ENCODE assay signal across 1 cellular context in genomic region chr7:113118074-113118959, GRCh38.
TF ChIP-seq lines count a peak whose summit lies in the region.

Gene SMIM30 (minus strand): TSS chr7:113118554. CDS start chr7:113117578, 976 bp downstream.

TF ChIP-seq in HepG2, 621 proteins besides CTCF, POLR2A, EP300 and RAD21 (continued from another document and continues in another):
- peak; percentile 16; the same call in 1 of the 2 replicates for TF ChIP-seq TBX2 (CRISPR knock-in tag; IDR thresholded peaks at IDR 0.05; ENCODE audit: borderline replicate concordance)
- peak; percentile 34; the same call in 1 of the 2 replicates for TF ChIP-seq MYPOP (CRISPR knock-in tag; IDR thresholded peaks at IDR 0.05)
- TF ChIP-seq ZNF749 (CRISPR knock-in tag; IDR thresholded peaks at IDR 0.05; ENCODE audit: borderline replicate concordance), result no peak
- no peak for TF ChIP-seq THAP7 (CRISPR knock-in tag; IDR thresholded peaks at IDR 0.05)
- no peak for TF ChIP-seq PHF20 (CRISPR knock-in tag; IDR thresholded peaks at IDR 0.05)
- no peak for TF ChIP-seq MLLT10 (CRISPR knock-in tag; IDR thresholded peaks at IDR 0.05)
- TF ChIP-seq HIVEP1 (CRISPR knock-in tag; IDR thresholded peaks at IDR 0.05), result 0 out of 2 replicates have a peak, but pooled peaks have one; percentile 29
- TF ChIP-seq MYC (CRISPR knock-in tag; IDR thresholded peaks at IDR 0.05; ENCODE audit: borderline replicate concordance), result peak; percentile 51; the same call in 1 of the 2 replicates
- TF ChIP-seq HNF1B (CRISPR knock-in tag; IDR thresholded peaks at IDR 0.05), result peak; percentile 35; the same call in 1 of the 2 replicates
- no peak for TF ChIP-seq SNAI1 (CRISPR knock-in tag; IDR thresholded peaks at IDR 0.05; ENCODE audit: borderline replicate concordance)
- no peak for TF ChIP-seq ZNF737 (CRISPR knock-in tag; IDR thresholded peaks at IDR 0.05; ENCODE audit: borderline replicate concordance)
- TF ChIP-seq ZNF121 (CRISPR knock-in tag; IDR thresholded peaks at IDR 0.05), result no peak
- no peak for TF ChIP-seq TMF1 (CRISPR knock-in tag; IDR thresholded peaks at IDR 0.05; ENCODE audit: low read depth)
- TF ChIP-seq UBTF (CRISPR knock-in tag; IDR thresholded peaks at IDR 0.05), result 0 out of 2 replicates have a peak, but pooled peaks have one; percentile 23
- no peak for TF ChIP-seq MAFF (IDR thresholded peaks at IDR 0.05; ENCODE audit: low read depth, low read length)
- TF ChIP-seq ZNF670 (CRISPR knock-in tag; IDR thresholded peaks at IDR 0.05; ENCODE audit: borderline replicate concordance), result no peak
- TF ChIP-seq FOXA1 (IDR thresholded peaks at IDR 0.05), result no peak
- no peak for TF ChIP-seq FOXA1 (CRISPR knock-in tag; IDR thresholded peaks at IDR 0.05)
- no peak for TF ChIP-seq RFX3 (CRISPR knock-in tag; IDR thresholded peaks at IDR 0.05)
- TF ChIP-seq ZNF639 (CRISPR knock-in tag; conservative IDR thresholded peaks at IDR 0.05), result no peak
- no peak for TF ChIP-seq MAFG (CRISPR knock-in tag; IDR thresholded peaks at IDR 0.05)
- TF ChIP-seq HNRNPLL (IDR thresholded peaks at IDR 0.05; ENCODE audit: low read depth, low read length, poor library complexity, severe bottlenecking), result no peak
- no peak for TF ChIP-seq ZNF253 (CRISPR knock-in tag; IDR thresholded peaks at IDR 0.05; ENCODE audit: borderline replicate concordance)
- no peak for TF ChIP-seq PHF21A (CRISPR knock-in tag; IDR thresholded peaks at IDR 0.05)
- TF ChIP-seq ZNF567 (CRISPR knock-in tag; IDR thresholded peaks at IDR 0.05; ENCODE audit: borderline replicate concordance), result no peak
- no peak for TF ChIP-seq SRF (IDR thresholded peaks at IDR 0.05; ENCODE audit: low read depth, low read length)
- TF ChIP-seq ZNF124 (CRISPR knock-in tag; IDR thresholded peaks at IDR 0.05), result 0 out of 2 replicates have a peak, but pooled peaks have one; percentile 21
- no peak for TF ChIP-seq GPBP1L1 (CRISPR knock-in tag; IDR thresholded peaks at IDR 0.05)
- TF ChIP-seq MTERF4 (CRISPR knock-in tag; IDR thresholded peaks at IDR 0.05), result no peak
- 0 out of 2 replicates have a peak, but pooled peaks have one; percentile 47 for TF ChIP-seq ZNF430 (CRISPR knock-in tag; IDR thresholded peaks at IDR 0.05)
- TF ChIP-seq HES4 (CRISPR knock-in tag; IDR thresholded peaks at IDR 0.05; ENCODE audit: borderline replicate concordance), result no peak
- no peak for TF ChIP-seq ZNF569 (CRISPR knock-in tag; IDR thresholded peaks at IDR 0.05; ENCODE audit: borderline replicate concordance)
- peak; percentile 68 for TF ChIP-seq SAP130 (CRISPR knock-in tag; IDR thresholded peaks at IDR 0.05; ENCODE audit: low read depth)
- TF ChIP-seq SRSF4 (IDR thresholded peaks at IDR 0.05; ENCODE audit: low read depth, low read length, poor library complexity, severe bottlenecking), result no peak
- no peak for TF ChIP-seq DZIP1 (CRISPR knock-in tag; IDR thresholded peaks at IDR 0.05)
- TF ChIP-seq MEF2D (CRISPR knock-in tag; IDR thresholded peaks at IDR 0.05), result peak; percentile 57; the same call in 1 of the 2 replicates
- TF ChIP-seq IRF1 (CRISPR knock-in tag; IDR thresholded peaks at IDR 0.05; ENCODE audit: low read depth), result no peak
- TF ChIP-seq ZNF205 (CRISPR knock-in tag; IDR thresholded peaks at IDR 0.05), result no peak
- 0 out of 2 replicates have a peak, but pooled peaks have one; percentile 36 for TF ChIP-seq SIN3A (IDR thresholded peaks at IDR 0.05; ENCODE audit: borderline replicate concordance, low read depth, low read length)
- TF ChIP-seq GLMP (CRISPR knock-in tag; IDR thresholded peaks at IDR 0.05; ENCODE audit: borderline replicate concordance), result no peak
- no peak for TF ChIP-seq ZSCAN31 (CRISPR knock-in tag; IDR thresholded peaks at IDR 0.05; ENCODE audit: low read depth)
- TF ChIP-seq POGZ (CRISPR knock-in tag; IDR thresholded peaks at IDR 0.05), result peak; percentile 76
- TF ChIP-seq FOSL1 (CRISPR knock-in tag; IDR thresholded peaks at IDR 0.05; ENCODE audit: borderline replicate concordance), result no peak
- TF ChIP-seq ZC3H4 (CRISPR knock-in tag; IDR thresholded peaks at IDR 0.05; ENCODE audit: borderline replicate concordance), result no peak
- no peak for TF ChIP-seq CC2D1A (CRISPR knock-in tag; IDR thresholded peaks at IDR 0.05)
- no peak for TF ChIP-seq NR3C1 (CRISPR knock-in tag; IDR thresholded peaks at IDR 0.05)
- TF ChIP-seq AGO2 (optimal IDR thresholded peaks at IDR 0.05; ENCODE audit: low read depth, low read length), result no peak
- no peak for TF ChIP-seq THAP8 (CRISPR knock-in tag; IDR thresholded peaks at IDR 0.05; ENCODE audit: borderline replicate concordance)
- no peak for TF ChIP-seq THAP9 (CRISPR knock-in tag; IDR thresholded peaks at IDR 0.05; ENCODE audit: borderline replicate concordance)
